Comparison of ENCODE assay signal across 9 cellular contexts in genomic region chr10:118272090-118272775, GRCh38.
DNase-seq lines count a peak whose midpoint lies in the region; ATAC-seq, FAIRE-seq and TF ChIP-seq lines count a peak whose summit lies in the region.
"Had no signal": no experiment of that assay in that cellular context is flagged by ENCODE, and none has a peak within 500 bp of the region (broad histone marks: within the 10 kb centered on the region; RNA-seq: fewer than 3 reads in every experiment).

No MANE protein-coding gene starts in this region.

- H3K79me2 ChIP-seq in HepG2 (ENCODE audit: insufficient read depth, low read length) = no peaks in the 10 kb centered on the region

- POLR2A ChIA-PET in HepG2 (lab: Yijun Ruan, JAX) = no interaction called here

- H3K9me3 ChIP-seq in HepG2 (ENCODE audit: low read length) (no peaks in the 10 kb centered on the region), right lobe of liver (no peaks in the 10 kb centered on the region)

- H3K4me2 ChIP-seq in HepG2 (ENCODE audit: low read depth, low read length) = peak overlapping the region; percentile 19; the same call in 1 of the 2 replicates

- H3K27me3 ChIP-seq in HepG2 (ENCODE audit: control insufficient read depth in 1 of 2, insufficient read depth in 2 of 2, low read length in 2 of 2) (peaks cover 0 to 39% of the 10 kb centered on the region in 2 experiments; a peak in 3 of 5 replicates), right lobe of liver (peaks cover 0 to 5% of the 10 kb centered on the region in 2 donors)

- TF ChIP-seq EP300 in HepG2 (IDR thresholded peaks at IDR 0.05; ENCODE audit: low read depth in 2 of 2, low read length in 2 of 2) (no peak), HepG2 (CRISPR knock-in tag; IDR thresholded peaks at IDR 0.05; ENCODE audit: borderline replicate concordance) (no peak)

- peaks cover 19% of the 10 kb centered on the region for H3K27me3 Mint-ChIP-seq in neural crest cell (ENCODE audit: low read depth)

- in situ Hi-C loops in HepG2 (cut with HindIII; ENCODE audit: extremely low pct_ligation_motif_present, low pct_unique_long_range_greater_than_20kb) = no loop called here

- no peak overlapping the region for H3K4me3 ChIP-seq in HepG2 (replicated peaks in 1 of 3; ENCODE audit: insufficient read depth in 1 of 3, low read depth in 2 of 3, low read length in 3 of 3)
- no peak overlapping the region for H3K4me3 ChIP-seq in right lobe of liver
- peak overlapping the region; percentile 28 to 46 for H3K4me3 ChIP-seq in foreskin fibroblast (ENCODE audit: low read depth in 1 of 2, low read length in 2 of 2)

- TF ChIP-seq POLR2A in HepG2 (IDR thresholded peaks at IDR 0.05; ENCODE audit: insufficient read depth in 1 of 2, low read depth in 2 of 2, low read length in 2 of 2) (no peak), right lobe of liver (IDR thresholded peaks at IDR 0.05) (no peak)

- WGBS in HepG2 (ENCODE audit: low lambda C conversion rate) = 10% methylated on average over 17 of the region's 17 CpGs
- 16% methylated on average over 17 of the region's 17 CpGs for WGBS in right lobe of liver (ENCODE audit: insufficient coverage, low coverage, low lambda C conversion rate, missing lambda C conversion rate)

- DNase-seq in HepG2 (ENCODE audit: low spot score) = no peak
- no peak for DNase-seq in right lobe of liver
- peak in 1 of 2 donors; percentile 45 for DNase-seq in foreskin fibroblast
- DNase-seq in neural crest cell (ENCODE audit: low read depth, low spot score) = no peak
- DNase-seq in cortex of kidney (lab: John Stamatoyannopoulos, UW) = no peak
- no peak for DNase-seq in activated CD4-positive, alpha-beta T cell treated with anti-CD3 and anti-CD28 coated beads for 48 hours
- DNase-seq in stimulated activated naive CD8-positive, alpha-beta T cell treated with anti-CD3 and anti-CD28 coated beads, Interleukin-15, Interleukin-2, amounts not matched to agents 100 U/mL and 50 U/mL, for 24 hours = no peak
- DNase-seq: AML-193 had no signal

- no peak overlapping the region for H2AFZ ChIP-seq in HepG2 (ENCODE audit: low read length)

- BruUV-seq in HepG2 (replicated peaks; lab: Mats Ljungman, UMichigan) = no TSS peak

- H3K27ac ChIP-seq in HepG2 (ENCODE audit: extremely low read length, insufficient read depth, low read length) (no peak overlapping the region), right lobe of liver (no peak overlapping the region)

- TF ChIP-seq CTCF in HepG2 (CRISPR knock-in tag; IDR thresholded peaks at IDR 0.05) (no peak), right lobe of liver (IDR thresholded peaks at IDR 0.05) (no peak), foreskin fibroblast (IDR thresholded peaks at IDR 0.05; ENCODE audit: low read depth, low read length) (no peak), neural crest cell (conservative IDR thresholded peaks at IDR 0.05) (no peak)

- peak overlapping the region; percentile 66 for H3K4me3 Mint-ChIP-seq in neural crest cell

- no peak for FAIRE-seq in HepG2 (lab: Jason Lieb, UNC)

- H3K9me3 Mint-ChIP-seq in neural crest cell = no peaks in the 10 kb centered on the region

- no peaks in the 10 kb centered on the region for H3K36me3 Mint-ChIP-seq in neural crest cell (ENCODE audit: low read depth)

- TF ChIP-seq RAD21 in HepG2 (CRISPR knock-in tag; IDR thresholded peaks at IDR 0.05) = no peak

- CTCF ChIA-PET in HepG2 (lab: Yijun Ruan, JAX; ENCODE audit: low intra/inter-chr PET ratio, low total read pairs) = no interaction called here

- H4K20me1 ChIP-seq in HepG2 (ENCODE audit: insufficient read depth, low read length) = no peaks in the 10 kb centered on the region

- H3K36me3 ChIP-seq in HepG2 (replicated peaks in 1 of 2; ENCODE audit: control insufficient read depth in 1 of 2, insufficient read depth in 2 of 2, low read length in 2 of 2) (no peaks in the 10 kb centered on the region), right lobe of liver (no peaks in the 10 kb centered on the region)

- ATAC-seq in HepG2 = no peak
- ATAC-seq in right lobe of liver = no peak
- no peak for ATAC-seq in HG02973 (IDR thresholded peaks at IDR 0.05; ENCODE audit: unreplicated experiment)
- no peak for ATAC-seq in stimulated activated naive CD8-positive, alpha-beta T cell treated with anti-CD3 and anti-CD28 coated beads, Interleukin-15, Interleukin-2, amounts not matched to agents 100 U/mL and 50 U/mL, for 24 hours

- peak overlapping the region; percentile 39 for H3K27ac Mint-ChIP-seq in neural crest cell (ENCODE audit: unreplicated experiment)

- peaks cover 18% of the 10 kb centered on the region for H3K4me1 ChIP-seq in HepG2 (ENCODE audit: insufficient read depth, low read length)
- no peaks in the 10 kb centered on the region for H3K4me1 ChIP-seq in right lobe of liver

- intact Hi-C loops in HepG2 (cut with micrococcal nuclease; ENCODE audit: unreplicated experiment) = no loop called here
- intact Hi-C loops in right lobe of liver (cut with DNase I) = no loop called here

- peaks cover 12% of the 10 kb centered on the region for H3K4me1 Mint-ChIP-seq in neural crest cell

- H3K9ac ChIP-seq in HepG2 (ENCODE audit: insufficient read depth, low read depth, low read length) = no peak overlapping the region

TF ChIP-seq in HepG2, 621 proteins besides CTCF, POLR2A, EP300 and RAD21:
- TF ChIP-seq ZNF660 (CRISPR knock-in tag; IDR thresholded peaks at IDR 0.05; ENCODE audit: borderline replicate concordance, low read depth) = no peak

Comparison
In these comparisons a context has a peak if more than half of its experiments do, and no peak if none do; other contexts are left out.
1. H3K4me3 ChIP-seq: peak in foreskin fibroblast (2 of 2); none in HepG2 (0 of 3) and right lobe of liver (0 of 3).